Comparison of ENCODE assay signal across 27 cellular contexts in the genomic region with DNA sequence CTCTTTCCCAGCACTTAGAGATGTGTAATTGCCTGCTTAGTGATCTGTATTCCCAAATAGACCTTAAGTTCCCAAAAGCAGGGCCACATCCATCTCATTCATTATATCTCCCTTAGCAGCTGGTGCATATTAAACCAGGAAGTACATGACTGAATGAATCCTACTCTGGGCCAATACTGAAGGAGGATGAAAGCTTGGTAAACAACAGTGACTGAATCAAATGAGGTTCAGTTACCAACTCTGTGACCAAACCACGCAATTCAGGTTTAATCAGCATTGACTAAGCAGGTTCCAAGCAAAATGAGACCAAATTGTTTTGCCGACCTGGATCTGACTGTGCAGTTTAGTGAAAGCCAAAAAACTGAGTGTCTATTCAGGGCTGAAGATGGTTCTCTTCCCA.
DNase-seq lines count a peak whose midpoint lies in the region; ATAC-seq, FAIRE-seq and TF ChIP-seq lines count a peak whose summit lies in the region.
"Had no signal": no experiment of that assay in that cellular context is flagged by ENCODE, and none has a peak within 500 bp of the region (broad histone marks: within the 10 kb centered on the region; RNA-seq: fewer than 3 reads in every experiment).

No MANE protein-coding gene starts in this region.

- ATAC-seq in activated CD8-positive, alpha-beta memory T cell treated with anti-CD3 and anti-CD28 coated beads, Interleukin-2, amount 10 ng/mL, durations not matched to agents 7 days and 5 days: no peak
- ATAC-seq: activated naive CD4-positive, alpha-beta T cell treated with anti-CD3 and anti-CD28 coated beads, Interleukin-2, amount 50 U/mL, for 72 hours; GM12878; left colon; pancreas had no signal

- CTCF ChIA-PET in activated CD8-positive, alpha-beta memory T cell treated with anti-CD3 and anti-CD28 coated beads, Interleukin-2, amount 10 ng/mL, durations not matched to agents 7 days and 5 days (lab: Charles Lee): no interaction called here

- peaks cover 13% of the 10 kb centered on the region for H3K36me3 Mint-ChIP-seq in HFFc6 (ENCODE audit: low read depth)
- H3K36me3 Mint-ChIP-seq in activated CD8-positive, alpha-beta memory T cell treated with anti-CD3 and anti-CD28 coated beads, Interleukin-2, amount 10 ng/mL, durations not matched to agents 7 days and 5 days: no peaks in the 10 kb centered on the region
- H3K36me3 Mint-ChIP-seq: activated naive CD4-positive, alpha-beta T cell treated with anti-CD3 and anti-CD28 coated beads, Interleukin-2, amount 50 U/mL, for 72 hours; CD4-positive, alpha-beta memory T cell had no signal

- DNase-seq in Ammon's horn (ENCODE audit: low spot score) (peak; percentile 20), HFFc6 (no peak), amniotic epithelial cell (ENCODE audit: low read depth) (peak; percentile 13), frontal cortex (ENCODE audit: low spot score in 2 of 2) (no peak), activated gamma-delta T cell treated with Interleukin-2 at 50 U/mL for 16 hours (no peak), inferior parietal cortex (ENCODE audit: extremely low spot score) (no peak)
- no peak for DNase-seq in activated CD8-positive, alpha-beta memory T cell treated with anti-CD3 and anti-CD28 coated beads, Interleukin-2, amount 10 ng/mL, durations not matched to agents 7 days and 5 days
- DNase-seq: activated T-cell treated with anti-CD3 and anti-CD28 coated beads for 4 hours; CD4-positive, alpha-beta memory T cell; colonic mucosa; effector CD4-positive, alpha-beta T cell; heart left ventricle; left colon; NCI-H1417; NCI-H748 treated with DMSO at 0.1 percent for 48 hours; pancreas; SIG-M5; stimulated activated CD4-positive, alpha-beta T cell treated with anti-CD3 and anti-CD28 coated beads, Interleukin-1b, Interleukin-23, amount 100 ng/mL, for 48 hours had no signal

- H3K9me3 Mint-ChIP-seq in HFFc6: no peaks in the 10 kb centered on the region
- H3K9me3 Mint-ChIP-seq in activated CD8-positive, alpha-beta memory T cell treated with anti-CD3 and anti-CD28 coated beads, Interleukin-2, amount 10 ng/mL, durations not matched to agents 7 days and 5 days (ENCODE audit: low read depth): no peaks in the 10 kb centered on the region
- H3K9me3 Mint-ChIP-seq: neural crest cell; stimulated activated naive CD8-positive, alpha-beta T cell treated with anti-CD3 and anti-CD28 coated beads, Interleukin-15, Interleukin-2, amounts not matched to agents 100 ng/mL and 50 ng/mL, for 24 hours; T-helper 2 cell treated with Interferon-gamma antibody and Interleukin-4, amounts not matched to agents 5 μg/mL and 100 μg/mL, for 36 hours had no signal

- peak overlapping the region; percentile 40; the same call in 1 of the 2 replicates for H3K27ac Mint-ChIP-seq in HFFc6
- H3K27ac Mint-ChIP-seq in activated CD8-positive, alpha-beta memory T cell treated with anti-CD3 and anti-CD28 coated beads, Interleukin-2, amount 10 ng/mL, durations not matched to agents 7 days and 5 days: no peak overlapping the region
- H3K27ac Mint-ChIP-seq: activated naive CD4-positive, alpha-beta T cell treated with anti-CD3 and anti-CD28 coated beads, Interleukin-2, amount 50 U/mL, for 72 hours; CD4-positive, alpha-beta memory T cell; stimulated activated naive CD8-positive, alpha-beta T cell treated with anti-CD3 and anti-CD28 coated beads, Interleukin-15, Interleukin-2, amounts not matched to agents 100 ng/mL and 50 ng/mL, for 24 hours; T-helper 2 cell treated with Interferon-gamma antibody and Interleukin-4, amounts not matched to agents 5 μg/mL and 100 μg/mL, for 36 hours had no signal

- peaks cover 68% of the 10 kb centered on the region for H3K4me1 Mint-ChIP-seq in HFFc6 (ENCODE audit: low read depth)
- no peaks in the 10 kb centered on the region for H3K4me1 Mint-ChIP-seq in activated CD8-positive, alpha-beta memory T cell treated with anti-CD3 and anti-CD28 coated beads, Interleukin-2, amount 10 ng/mL, durations not matched to agents 7 days and 5 days
- H3K4me1 Mint-ChIP-seq: CD4-positive, alpha-beta memory T cell; neural crest cell had no signal

- no peak overlapping the region for H3K4me3 Mint-ChIP-seq in HFFc6
- H3K4me3 Mint-ChIP-seq in activated CD8-positive, alpha-beta memory T cell treated with anti-CD3 and anti-CD28 coated beads, Interleukin-2, amount 10 ng/mL, durations not matched to agents 7 days and 5 days: no peak overlapping the region
- H3K4me3 Mint-ChIP-seq: CD4-positive, alpha-beta memory T cell; neural crest cell; stimulated activated naive CD8-positive, alpha-beta T cell treated with anti-CD3 and anti-CD28 coated beads, Interleukin-15, Interleukin-2, amounts not matched to agents 100 ng/mL and 50 ng/mL, for 24 hours; T-helper 2 cell treated with Interferon-gamma antibody and Interleukin-4, amounts not matched to agents 5 μg/mL and 100 μg/mL, for 36 hours had no signal

- no peaks in the 10 kb centered on the region; the same call in 1 of the 2 replicates for H3K27me3 Mint-ChIP-seq in HFFc6 (ENCODE audit: insufficient read depth)
- H3K27me3 Mint-ChIP-seq in activated CD8-positive, alpha-beta memory T cell treated with anti-CD3 and anti-CD28 coated beads, Interleukin-2, amount 10 ng/mL, durations not matched to agents 7 days and 5 days: no peaks in the 10 kb centered on the region

- peak; percentile 27 for FAIRE-seq in islet of Langerhans (lab: Jason Lieb, UNC)
- no peak for FAIRE-seq in frontal cortex (lab: Jason Lieb, UNC)
- FAIRE-seq: A204.1, GM12878, H54, pancreas, RCC 7860 had no signal

- no peak for TF ChIP-seq CTCF in HFFc6 (IDR thresholded peaks at IDR 0.05)

Comparison
In these comparisons a context has a peak if more than half of its experiments do, and no peak if none do; other contexts are left out.
1. DNase-seq: peak in Ammon's horn (single experiment) and amniotic epithelial cell (single experiment); none in HFFc6 (single experiment), frontal cortex (0 of 2), activated CD8-positive, alpha-beta memory T cell treated with anti-CD3 and anti-CD28 coated beads, Interleukin-2, amount 10 ng/mL, durations not matched to agents 7 days and 5 days (single experiment), activated gamma-delta T cell treated with Interleukin-2 at 50 U/mL for 16 hours (single experiment) and inferior parietal cortex (single experiment).